1 cellular context compared by ENCODE assay signal in genomic region chr19:54190503-54190941, GRCh38.
TF ChIP-seq lines count a peak whose summit lies in the region.

No MANE protein-coding gene starts in this region.

TF ChIP-seq in endothelial cell of umbilical vein, 7 proteins besides CTCF, POLR2A, EP300 and RAD21:
- TF ChIP-seq MYC (IDR thresholded peaks at IDR 0.05; ENCODE audit: low read depth, low read length): no peak
- TF ChIP-seq MAX (IDR thresholded peaks at IDR 0.05; ENCODE audit: insufficient read depth, insufficient read length): no peak
- no peak for TF ChIP-seq GATA2 (IDR thresholded peaks at IDR 0.05; ENCODE audit: insufficient read depth, insufficient read length, low read depth, low read length)
- TF ChIP-seq FOS (IDR thresholded peaks at IDR 0.05; ENCODE audit: borderline replicate concordance, insufficient read depth, low read length): no peak
- TF ChIP-seq POLR2AphosphoS5 (IDR thresholded peaks at IDR 0.05; ENCODE audit: insufficient read depth, low read depth, low read length): no peak
- TF ChIP-seq JUN (IDR thresholded peaks at IDR 0.05; ENCODE audit: borderline replicate concordance, insufficient read depth, insufficient read length, low read depth): no peak
- TF ChIP-seq EZH2 (IDR thresholded peaks at IDR 0.05; ENCODE audit: borderline replicate concordance, low read depth, low read length, severe bottlenecking): no peak
